14 cellular contexts compared by ENCODE assay signal in the genomic region with DNA sequence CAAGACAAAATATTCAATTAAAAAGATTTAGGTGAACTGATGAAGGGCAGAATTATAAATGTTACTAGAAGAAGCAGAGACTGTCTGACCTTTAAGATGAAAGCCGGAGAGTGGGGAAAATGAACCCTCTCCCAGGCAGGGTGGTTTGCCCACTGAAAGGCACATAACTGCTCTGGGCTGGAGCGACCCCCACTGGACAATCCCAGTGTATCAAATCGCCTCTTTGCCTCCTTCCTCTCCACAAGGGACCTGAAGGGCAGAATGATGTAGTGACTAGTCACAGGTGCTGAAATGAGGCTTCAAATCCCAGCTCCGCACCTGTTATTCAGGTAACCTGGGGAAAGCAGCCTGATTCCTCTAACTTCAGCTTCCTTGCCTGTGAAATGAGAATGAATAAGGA.
DNase-seq lines count a peak whose midpoint lies in the region; ATAC-seq and TF ChIP-seq lines count a peak whose summit lies in the region.
"Had no signal": no experiment of that assay in that cellular context is flagged by ENCODE, and none has a peak within 500 bp of the region (broad histone marks: within the 10 kb centered on the region; RNA-seq: fewer than 3 reads in every experiment).

No MANE protein-coding gene starts in this region.

- ATAC-seq in HG03354 (IDR thresholded peaks at IDR 0.05; ENCODE audit: poor library complexity, severe bottlenecking, unreplicated experiment) (no peak), HG03175 (IDR thresholded peaks at IDR 0.05; ENCODE audit: unreplicated experiment) (no peak)
- ATAC-seq: Right ventricle myocardium inferior had no signal

- DNase-seq in Daoy (ENCODE audit: low read depth) (peak; percentile 27), GM20000 (ENCODE audit: low spot score) (no peak), RPMI8226 (peak; percentile 17), iPS-NIHi11 (ENCODE audit: low spot score) (peak; percentile 63), AG08395 (ENCODE audit: low spot score) (no peak)
- DNase-seq: activated CD4-positive, alpha-beta memory T cell treated with anti-CD3 and anti-CD28 coated beads, Interleukin-2, amount 10 ng/mL, durations not matched to agents 7 days and 5 days; activated gamma-delta T cell treated with Interleukin-2 at 50 U/mL for 16 hours; Caco-2; NCI-H345; T1000; testis had no signal

- TF ChIP-seq CTCF in GM20000 (IDR thresholded peaks at IDR 0.05; ENCODE audit: extremely low read depth, missing control alignments) = peak; percentile 11

Comparison
In these comparisons a context has a peak if more than half of its experiments do, and no peak if none do; other contexts are left out.
1. DNase-seq: peak in Daoy (single experiment), RPMI8226 (single experiment) and iPS-NIHi11 (single experiment); none in GM20000 (single experiment) and AG08395 (single experiment).